Comparison of ENCODE assay signal across 8 cellular contexts in the genomic region with DNA sequence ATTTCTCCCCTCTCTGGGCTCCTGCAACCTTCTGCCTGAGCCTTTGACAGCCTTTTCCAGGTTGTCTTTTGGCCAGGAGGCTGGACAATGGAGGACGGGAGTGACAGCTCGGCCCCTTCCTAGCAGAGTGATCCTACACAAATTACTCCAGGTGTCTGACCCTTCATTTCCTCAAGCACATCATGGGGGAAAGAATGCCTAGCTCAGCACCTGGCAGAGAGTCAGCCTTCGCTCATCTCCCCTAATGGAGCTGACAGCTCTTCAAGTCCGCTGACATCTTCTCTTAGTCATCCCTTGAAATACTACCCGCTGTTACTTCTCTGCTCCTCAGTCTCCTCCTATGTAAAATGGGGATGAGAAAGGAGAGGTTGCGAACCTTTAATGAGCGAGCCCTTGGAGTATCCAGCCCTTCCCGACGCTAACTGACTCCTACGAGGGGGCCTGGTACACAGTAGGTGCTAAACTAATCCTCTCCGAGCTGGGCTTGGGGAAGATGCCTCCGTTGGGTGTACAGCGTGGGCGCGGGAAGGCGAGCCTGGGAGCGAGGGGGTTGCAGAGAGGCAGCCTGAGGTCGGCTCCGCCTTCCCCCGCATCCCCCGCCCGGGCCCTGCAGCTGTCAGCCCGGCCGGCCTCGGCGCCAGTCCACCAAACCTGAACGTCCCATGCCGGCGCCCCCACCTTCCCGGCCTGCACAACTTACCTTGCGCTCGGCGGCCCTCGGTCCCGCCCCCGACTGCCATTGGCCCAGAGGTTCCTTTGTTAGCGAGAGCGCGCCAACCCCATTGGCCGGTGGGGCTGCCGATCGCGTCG. TPM values are rescaled to one million over a fixed set of nuclear protein-coding genes. Genes with fewer than 3 reads are reported as not detected.
DNase-seq lines count a peak whose midpoint lies in the region; ATAC-seq and TF ChIP-seq lines count a peak whose summit lies in the region.

No MANE protein-coding gene starts in this region.

- no peaks in the 10 kb centered on the region for H3K36me3 ChIP-seq in ascending aorta
- H3K36me3 ChIP-seq in uterus = no peaks in the 10 kb centered on the region

- DNase-seq in NCI-H187 (lab: John Stamatoyannopoulos, UW) (peak; percentile 51 to 88), T-helper 2 cell (peak; percentile 92 to 98 (median 96)), ascending aorta (ENCODE audit: low spot score in 2 of 2) (peak; percentile 95 to 99), hepatic stellate cell (ENCODE audit: low spot score) (peak; percentile 97), putamen (ENCODE audit: low spot score) (peak; percentile 98), uterus (peak; percentile 99)

- TF ChIP-seq CTCF in ascending aorta (IDR thresholded peaks at IDR 0.05) (no peak), uterus (IDR thresholded peaks at IDR 0.05) (no peak)

- H3K27ac ChIP-seq in ascending aorta = peak overlapping the region; percentile 57 to 58
- peak overlapping the region; percentile 73 to 80 for H3K27ac ChIP-seq in uterus

- H3K27me3 ChIP-seq in ascending aorta (no peaks in the 10 kb centered on the region), uterus (no peaks in the 10 kb centered on the region)

- peak; percentile 91 for ATAC-seq in GM18505 (IDR thresholded peaks at IDR 0.05; ENCODE audit: unreplicated experiment)
- peak; percentile 86 for ATAC-seq in HG02970 (IDR thresholded peaks at IDR 0.05; ENCODE audit: low FRiP score, unreplicated experiment)

- peaks cover 3 to 29% of the 10 kb centered on the region in 2 donors for H3K4me1 ChIP-seq in ascending aorta
- peaks cover 0 to 14% of the 10 kb centered on the region in 2 donors for H3K4me1 ChIP-seq in uterus

- H3K4me3 ChIP-seq in ascending aorta = peak overlapping the region; percentile 49 to 75
- peak overlapping the region; percentile 46 to 47 for H3K4me3 ChIP-seq in uterus

- H3K9me3 ChIP-seq in ascending aorta = no peaks in the 10 kb centered on the region
- H3K9me3 ChIP-seq in uterus = no peaks in the 10 kb centered on the region

- intact Hi-C loops in ascending aorta (cut with DNase I) = loop anchor here (2.0 to 5.0 kb wide), 3 partner anchors 34 to 196 kb away; a partner anchor contains a TSS
- intact Hi-C loops in uterus (cut with DNase I; ENCODE audit: low total_unique reads) = no loop called here

- TF ChIP-seq POLR2A in GM18505 (IDR thresholded peaks at IDR 0.05; ENCODE audit: borderline replicate concordance, extremely low read depth, insufficient read depth, insufficient read length) (no peak), uterus (IDR thresholded peaks at IDR 0.05) (peak; percentile 19 to 28)

RNA-seq across cellular contexts. Expression of a gene that starts 0.5 kb away (rescaled TPM):
- 246 TPM for total RNA-seq in ascending aorta
- 100 to 1,000 TPM in 2 of 4 donors, 10 to 100 TPM in 2; 61.5 to 407 (median 103) TPM for total RNA-seq in uterus

Comparison
In these comparisons a context has a peak if more than half of its experiments do, and no peak if none do; other contexts are left out.
1. Peak in every context shown above with its lines: DNase-seq, ATAC-seq, H3K4me3 ChIP-seq and H3K27ac ChIP-seq.